In genomic region chr21:45029298-45029967, GRCh38 we compare ENCODE assay signal across 12 cellular contexts. TPM values are rescaled to one million over a fixed set of nuclear protein-coding genes. Genes with fewer than 3 reads are reported as not detected.
DNase-seq lines count a peak whose midpoint lies in the region; ATAC-seq, FAIRE-seq and TF ChIP-seq lines count a peak whose summit lies in the region.
"Had no signal": no experiment of that assay in that cellular context is flagged by ENCODE, and none has a peak within 500 bp of the region (broad histone marks: within the 10 kb centered on the region; RNA-seq: fewer than 3 reads in every experiment).

No MANE protein-coding gene starts in this region.

- no peaks in the 10 kb centered on the region for H3K4me1 Mint-ChIP-seq in activated CD4-positive, alpha-beta T cell treated with anti-CD3 and anti-CD28 coated beads, Interleukin-2, amount 10 ng/mL, durations not matched to agents 24 days and 14 days
- H3K4me1 Mint-ChIP-seq in activated CD4-positive, alpha-beta T cell treated with anti-CD3 and anti-CD28 coated beads, Interleukin-2, amount 10 ng/mL, durations not matched to agents 7 days and 5 days, result no peaks in the 10 kb centered on the region
- H3K4me1 Mint-ChIP-seq: activated naive CD8-positive, alpha-beta T cell treated with anti-CD3 and anti-CD28 coated beads for 36 hours had no signal

- H3K4me3 Mint-ChIP-seq in activated CD4-positive, alpha-beta T cell treated with anti-CD3 and anti-CD28 coated beads, Interleukin-2, amount 10 ng/mL, durations not matched to agents 24 days and 14 days, result no peak overlapping the region
- no peak overlapping the region for H3K4me3 Mint-ChIP-seq in activated CD4-positive, alpha-beta T cell treated with anti-CD3 and anti-CD28 coated beads, Interleukin-2, amount 10 ng/mL, durations not matched to agents 7 days and 5 days
- H3K4me3 Mint-ChIP-seq: activated naive CD8-positive, alpha-beta T cell treated with anti-CD3 and anti-CD28 coated beads for 36 hours had no signal

- CTCF ChIA-PET in activated CD4-positive, alpha-beta T cell treated with anti-CD3 and anti-CD28 coated beads, Interleukin-2, amount 10 ng/mL, durations not matched to agents 7 days and 5 days (lab: Charles Lee), result no interaction called here
- CTCF ChIA-PET in HepG2 (lab: Yijun Ruan, JAX; ENCODE audit: low intra/inter-chr PET ratio, low total read pairs), result no interaction called here

- peaks cover 9% of the 10 kb centered on the region for H3K27me3 Mint-ChIP-seq in activated CD4-positive, alpha-beta T cell treated with anti-CD3 and anti-CD28 coated beads, Interleukin-2, amount 10 ng/mL, durations not matched to agents 24 days and 14 days
- peaks cover 5% of the 10 kb centered on the region for H3K27me3 Mint-ChIP-seq in activated CD4-positive, alpha-beta T cell treated with anti-CD3 and anti-CD28 coated beads, Interleukin-2, amount 10 ng/mL, durations not matched to agents 7 days and 5 days

- BruUV-seq in HepG2 (replicated peaks; lab: Mats Ljungman, UMichigan), result no TSS peak

- H3K27me3 ChIP-seq in brain microvascular endothelial cell (replicated peaks), result no peaks in the 10 kb centered on the region
- H3K27me3 ChIP-seq in HepG2 (ENCODE audit: control insufficient read depth in 1 of 2, insufficient read depth in 2 of 2, low read length in 2 of 2), result peaks cover 2 to 56% of the 10 kb centered on the region in 2 experiments
- no peaks in the 10 kb centered on the region for H3K27me3 ChIP-seq in aorta (ENCODE audit: control insufficient read depth in 1 of 2, insufficient read depth in 2 of 2, low read length in 1 of 2)

- H3K27ac ChIP-seq in brain microvascular endothelial cell (no peak overlapping the region), HepG2 (ENCODE audit: extremely low read length, insufficient read depth, low read length) (no peak overlapping the region), aorta (ENCODE audit: low read depth in 1 of 2, low read length in 2 of 2) (no peak overlapping the region)
- H3K27ac ChIP-seq: HL-60, parathyroid adenoma had no signal

- H2AFZ ChIP-seq in HepG2 (ENCODE audit: low read length), result no peak overlapping the region
- H2AFZ ChIP-seq: parathyroid adenoma had no signal

- peak overlapping the region; percentile 31; the same call in 1 of the 2 replicates for H3K4me2 ChIP-seq in HepG2 (ENCODE audit: low read depth, low read length)

- no peak for FAIRE-seq in HepG2 (lab: Jason Lieb, UNC)

- H3K79me2 ChIP-seq in HepG2 (ENCODE audit: insufficient read depth, low read length), result no peaks in the 10 kb centered on the region
- H3K79me2 ChIP-seq: parathyroid adenoma had no signal

- TF ChIP-seq EP300 in HepG2 (IDR thresholded peaks at IDR 0.05; ENCODE audit: low read depth in 2 of 2, low read length in 2 of 2), result no peak
- no peak for TF ChIP-seq EP300 in HepG2 (CRISPR knock-in tag; IDR thresholded peaks at IDR 0.05; ENCODE audit: borderline replicate concordance)

- no peaks in the 10 kb centered on the region for H3K36me3 ChIP-seq in brain microvascular endothelial cell (replicated peaks)
- H3K36me3 ChIP-seq in HepG2 (replicated peaks in 1 of 2; ENCODE audit: control insufficient read depth in 1 of 2, insufficient read depth in 2 of 2, low read length in 2 of 2), result no peaks in the 10 kb centered on the region
- H3K36me3 ChIP-seq in aorta (ENCODE audit: control insufficient read depth in 1 of 2, insufficient read depth in 2 of 2, low read length in 1 of 2), result no peaks in the 10 kb centered on the region

- H3K4me3 ChIP-seq in brain microvascular endothelial cell (ENCODE audit: low read depth, low read length) (no peak overlapping the region), HepG2 (replicated peaks in 1 of 3; ENCODE audit: insufficient read depth in 1 of 3, low read depth in 2 of 3, low read length in 3 of 3) (peak overlapping the region in 1 of 3 experiments; percentile 23; a peak in 1 of 6 replicates), aorta (ENCODE audit: low read length in 2 of 2) (no peak overlapping the region)

- TF ChIP-seq RAD21 in HepG2 (CRISPR knock-in tag; IDR thresholded peaks at IDR 0.05), result no peak

- peaks cover 1% of the 10 kb centered on the region for H3K9me3 Mint-ChIP-seq in activated CD4-positive, alpha-beta T cell treated with anti-CD3 and anti-CD28 coated beads, Interleukin-2, amount 10 ng/mL, durations not matched to agents 24 days and 14 days
- H3K9me3 Mint-ChIP-seq in activated CD4-positive, alpha-beta T cell treated with anti-CD3 and anti-CD28 coated beads, Interleukin-2, amount 10 ng/mL, durations not matched to agents 7 days and 5 days, result no peaks in the 10 kb centered on the region

- H4K20me1 ChIP-seq in HepG2 (ENCODE audit: insufficient read depth, low read length), result no peaks in the 10 kb centered on the region

- no peak for TF ChIP-seq POLR2A in HepG2 (IDR thresholded peaks at IDR 0.05; ENCODE audit: insufficient read depth in 1 of 2, low read depth in 2 of 2, low read length in 2 of 2)

- no peak overlapping the region for H3K27ac Mint-ChIP-seq in activated CD4-positive, alpha-beta T cell treated with anti-CD3 and anti-CD28 coated beads, Interleukin-2, amount 10 ng/mL, durations not matched to agents 24 days and 14 days
- no peak overlapping the region for H3K27ac Mint-ChIP-seq in activated CD4-positive, alpha-beta T cell treated with anti-CD3 and anti-CD28 coated beads, Interleukin-2, amount 10 ng/mL, durations not matched to agents 7 days and 5 days
- H3K27ac Mint-ChIP-seq: activated naive CD8-positive, alpha-beta T cell treated with anti-CD3 and anti-CD28 coated beads for 36 hours had no signal

- WGBS in HepG2 (ENCODE audit: low lambda C conversion rate), result 66% methylated on average over 5 of the region's 15 CpGs
- 93 to 94% methylated on average over 15 of the region's 15 CpGs for WGBS in aorta, 2 donors

- TF ChIP-seq CTCF in brain microvascular endothelial cell (IDR thresholded peaks at IDR 0.05; ENCODE audit: low read depth, low read length, missing control alignments) (no peak), HepG2 (CRISPR knock-in tag; IDR thresholded peaks at IDR 0.05) (no peak)

- POLR2A ChIA-PET in activated CD4-positive, alpha-beta T cell treated with anti-CD3 and anti-CD28 coated beads, Interleukin-2, amount 10 ng/mL, durations not matched to agents 7 days and 5 days (lab: Charles Lee), result no interaction called here
- POLR2A ChIA-PET in HepG2 (lab: Yijun Ruan, JAX), result interaction anchor here (0.9 kb wide), 1 partner anchor 25 kb away, joined by 3 read pairs; no protein-coding TSS in a partner anchor

- intact Hi-C loops in activated CD4-positive, alpha-beta T cell treated with anti-CD3 and anti-CD28 coated beads, Interleukin-2, amount 10 ng/mL, durations not matched to agents 24 days and 14 days (cut with micrococcal nuclease), result no loop called here
- intact Hi-C loops in HepG2 (cut with micrococcal nuclease; ENCODE audit: unreplicated experiment) (no loop called here), aorta (cut with DNase I) (no loop called here)

- no peak overlapping the region for H3K9ac ChIP-seq in HepG2 (ENCODE audit: insufficient read depth, low read depth, low read length)
- H3K9ac ChIP-seq: parathyroid adenoma had no signal

- no peaks in the 10 kb centered on the region for H3K36me3 Mint-ChIP-seq in activated CD4-positive, alpha-beta T cell treated with anti-CD3 and anti-CD28 coated beads, Interleukin-2, amount 10 ng/mL, durations not matched to agents 24 days and 14 days (ENCODE audit: low read depth)
- no peaks in the 10 kb centered on the region for H3K36me3 Mint-ChIP-seq in activated CD4-positive, alpha-beta T cell treated with anti-CD3 and anti-CD28 coated beads, Interleukin-2, amount 10 ng/mL, durations not matched to agents 7 days and 5 days (ENCODE audit: low read depth)
- H3K36me3 Mint-ChIP-seq: activated naive CD8-positive, alpha-beta T cell treated with anti-CD3 and anti-CD28 coated beads for 36 hours had no signal

- H3K4me1 ChIP-seq in HepG2 (ENCODE audit: insufficient read depth, low read length) (peaks cover 44% of the 10 kb centered on the region), aorta (ENCODE audit: control insufficient read depth in 1 of 2, insufficient read depth in 2 of 2, low read length in 2 of 2) (peaks cover 2 to 3% of the 10 kb centered on the region in 2 donors)

- peak; percentile 51 for DNase-seq in activated CD4-positive, alpha-beta T cell treated with anti-CD3 and anti-CD28 coated beads, Interleukin-2, amount 10 ng/mL, durations not matched to agents 24 days and 14 days
- no peak for DNase-seq in activated CD4-positive, alpha-beta T cell treated with anti-CD3 and anti-CD28 coated beads, Interleukin-2, amount 10 ng/mL, durations not matched to agents 7 days and 5 days
- DNase-seq in brain microvascular endothelial cell, result peak; percentile 45
- DNase-seq in HepG2 (ENCODE audit: low spot score), result peak; percentile 18
- DNase-seq in aorta, result peak; percentile 56 to 80
- DNase-seq in middle frontal gyrus (ENCODE audit: extremely low spot score, low spot score), result no peak
- no peak for DNase-seq in HUDEP-2 (lab: John Stamatoyannopoulos, UW; ENCODE audit: unreplicated experiment in 76 of 76)
- DNase-seq: activated naive CD8-positive, alpha-beta T cell treated with anti-CD3 and anti-CD28 coated beads for 36 hours; NCI-H774 had no signal

- ATAC-seq in HepG2 (peak; percentile 77), aorta (ENCODE audit: low FRiP score) (peak; percentile 48), GM19397 (IDR thresholded peaks at IDR 0.05; ENCODE audit: unreplicated experiment) (no peak)

- H3K9me3 ChIP-seq in HepG2 (ENCODE audit: low read length) (no peaks in the 10 kb centered on the region), aorta (ENCODE audit: control insufficient read depth, low read length) (no peaks in the 10 kb centered on the region)

- in situ Hi-C loops in brain microvascular endothelial cell (cut with HindIII; ENCODE audit: low pct_ligation_motif_present, low sequenced_read_pairs) (no loop called here), HepG2 (cut with HindIII; ENCODE audit: extremely low pct_ligation_motif_present, low pct_unique_long_range_greater_than_20kb) (no loop called here)

RNA-seq across cellular contexts. Expression of gene ADARB1, which starts 44.9 kb away (rescaled TPM):
- total RNA-seq in activated CD4-positive, alpha-beta T cell treated with anti-CD3 and anti-CD28 coated beads, Interleukin-2, amount 10 ng/mL, durations not matched to agents 24 days and 14 days, result 21.8 and 24.6 TPM in 2 replicates
- total RNA-seq in activated CD4-positive, alpha-beta T cell treated with anti-CD3 and anti-CD28 coated beads, Interleukin-2, amount 10 ng/mL, durations not matched to agents 7 days and 5 days, result 10 to 100 TPM; 43.3 to 45.4 TPM
- total RNA-seq in HepG2 (2016; rRNA removed; fragmentation: Illumina TruSeq; extraction: Trizol) (9.2 and 10.0 TPM in 2 replicates), aorta (100 to 1,000 TPM in 1 of 2 donors, 10 to 100 TPM in 1; 87.9 to 224 TPM)
- 28.7 and 30.2 TPM in 2 replicates for total RNA-seq in HepG2 (2016; cell fraction: cytosol; rRNA removed; fragmentation: Illumina TruSeq; extraction: Trizol; ENCODE audit: low read depth)
- total RNA-seq in HepG2 (2016; cell fraction: insoluble cytoplasmic fraction; rRNA removed; fragmentation: Illumina TruSeq; extraction: Trizol), result 7.9 and 11.7 TPM in 2 replicates
- 20.0 and 20.9 TPM in 2 replicates for total RNA-seq in HepG2 (2016; cell fraction: membrane; rRNA removed; fragmentation: Illumina TruSeq; extraction: Trizol)
- total RNA-seq in HepG2 (2016; cell fraction: nucleus; rRNA removed; fragmentation: Illumina TruSeq; extraction: Trizol), result 8.5 and 10.4 TPM in 2 replicates
- polyA plus RNA-seq in HepG2 (2011; rRNA removed) (6.6 and 7.1 TPM in 2 replicates), aorta (10 to 100 TPM; 54.7 to 93.3 TPM)
- 4.2 and 4.4 TPM in 2 replicates for polyA plus RNA-seq in HepG2 (2011; cell fraction: cytosol; rRNA removed)
- polyA plus RNA-seq in HepG2 (2011; cell fraction: nucleus; rRNA removed), result 22.2 and 26.9 TPM in 2 replicates
- 5.3 and 7.8 TPM in 2 replicates for polyA plus RNA-seq in HepG2 (2012)
- 5.5 and 7.0 TPM in 2 replicates for polyA plus RNA-seq in HepG2 (2016; cell fraction: cytosol; fragmentation: Illumina TruSeq; extraction: Trizol; ENCODE audit: low read depth)
- polyA plus RNA-seq in HepG2 (2016; cell fraction: insoluble cytoplasmic fraction; fragmentation: Illumina TruSeq; extraction: Trizol; ENCODE audit: low read depth), result 6.8 and 8.6 TPM in 2 replicates
- polyA plus RNA-seq in HepG2 (2016; cell fraction: membrane; fragmentation: Illumina TruSeq; extraction: Trizol; ENCODE audit: low read depth), result 6.8 and 9.8 TPM in 2 replicates
- polyA plus RNA-seq in HepG2 (2016; cell fraction: nucleus; fragmentation: Illumina TruSeq; extraction: Trizol; ENCODE audit: insufficient read depth, low read depth), result 23.5 and 27.1 TPM in 2 replicates
- polyA minus RNA-seq in HepG2 (2011; rRNA and poly(A)+ RNA removed; ENCODE audit: low replicate concordance), result 15.4 and 123 TPM in 2 replicates
- polyA minus RNA-seq in HepG2 (2011; cell fraction: cytosol; rRNA and poly(A)+ RNA removed), result 7.9 and 8.5 TPM in 2 replicates
- polyA minus RNA-seq in HepG2 (2011; cell fraction: nucleus; rRNA and poly(A)+ RNA removed), result 16.2 and 17.0 TPM in 2 replicates

Comparison
In these comparisons a context has a peak if more than half of its experiments do, and no peak if none do; other contexts are left out.
1. DNase-seq: peak in activated CD4-positive, alpha-beta T cell treated with anti-CD3 and anti-CD28 coated beads, Interleukin-2, amount 10 ng/mL, durations not matched to agents 24 days and 14 days (single experiment), brain microvascular endothelial cell (single experiment), HepG2 (single experiment) and aorta (2 of 2); none in activated CD4-positive, alpha-beta T cell treated with anti-CD3 and anti-CD28 coated beads, Interleukin-2, amount 10 ng/mL, durations not matched to agents 7 days and 5 days (single experiment), middle frontal gyrus (single experiment) and HUDEP-2 (0 of 76).